Comparison of ENCODE assay signal across 1 cellular context in genomic region chr6:26336355-26337198, GRCh38.
TF ChIP-seq lines count a peak whose summit lies in the region.

No MANE protein-coding gene starts in this region.

TF ChIP-seq in HEK293, 187 proteins besides CTCF, POLR2A, EP300 and RAD21 (continued from another document and continues in another):
- TF ChIP-seq ZNF398 (tag by site-specific recombination; IDR thresholded peaks at IDR 0.05) (no peak), ZNF580 (tag by site-specific recombination; IDR thresholded peaks at IDR 0.05) (no peak), ZSCAN5A (tag by site-specific recombination; IDR thresholded peaks at IDR 0.05) (no peak), ZNF76 (tag by site-specific recombination; IDR thresholded peaks at IDR 0.05; ENCODE audit: borderline replicate concordance, low read depth) (no peak), ZNF2 (tag by site-specific recombination; IDR thresholded peaks at IDR 0.05) (no peak), ZNF366 (tag by site-specific recombination; conservative IDR thresholded peaks at IDR 0.05) (0 out of 2 replicates have a peak, but pooled peaks have one; percentile 13), MYNN (tag by site-specific recombination; IDR thresholded peaks at IDR 0.05; ENCODE audit: borderline replicate concordance) (no peak), ZNF677 (tag by site-specific recombination; IDR thresholded peaks at IDR 0.05) (no peak), ZNF785 (tag by site-specific recombination; IDR thresholded peaks at IDR 0.05) (no peak), RBAK (tag by site-specific recombination; IDR thresholded peaks at IDR 0.05) (no peak), KLF9 (tag by site-specific recombination; IDR thresholded peaks at IDR 0.05; ENCODE audit: low read depth) (peak; percentile 74; the same call in 1 of the 2 replicates), BCL11B (tag by site-specific recombination; IDR thresholded peaks at IDR 0.05; ENCODE audit: low read depth) (no peak), ZNF169 (tag by site-specific recombination; IDR thresholded peaks at IDR 0.05) (no peak), ZFP69B (tag by site-specific recombination; IDR thresholded peaks at IDR 0.05) (no peak), ZNF623 (tag by site-specific recombination; IDR thresholded peaks at IDR 0.05) (no peak), ZNF530 (tag by site-specific recombination; IDR thresholded peaks at IDR 0.05; ENCODE audit: low read depth) (no peak), ZNF16 (tag by site-specific recombination; IDR thresholded peaks at IDR 0.05; ENCODE audit: low read depth) (no peak), INSM2 (tag by site-specific recombination; IDR thresholded peaks at IDR 0.05) (no peak), ZNF473 (tag by site-specific recombination; IDR thresholded peaks at IDR 0.05) (no peak), SP7 (tag by site-specific recombination; IDR thresholded peaks at IDR 0.05) (0 out of 2 replicates have a peak, but pooled peaks have one; percentile 19), ZBTB20 (tag by site-specific recombination; IDR thresholded peaks at IDR 0.05) (no peak), REST (tag by site-specific recombination; IDR thresholded peaks at IDR 0.05) (no peak), ZNF404 (tag by site-specific recombination; IDR thresholded peaks at IDR 0.05) (no peak), ZBTB26 (tag by site-specific recombination; optimal IDR thresholded peaks at IDR 0.05) (no peak), ZBTB48 (tag by site-specific recombination; IDR thresholded peaks at IDR 0.05) (0 out of 2 replicates have a peak, but pooled peaks have one; percentile 19), ZNF791 (tag by site-specific recombination; IDR thresholded peaks at IDR 0.05) (no peak), ZNF639 (tag by site-specific recombination; IDR thresholded peaks at IDR 0.05) (no peak), ZEB2 (tag by site-specific recombination; IDR thresholded peaks at IDR 0.05) (no peak), SCRT1 (tag by site-specific recombination; IDR thresholded peaks at IDR 0.05; ENCODE audit: borderline replicate concordance) (no peak), WT1 (tag by site-specific recombination; IDR thresholded peaks at IDR 0.05) (no peak), YY2 (tag by site-specific recombination; IDR thresholded peaks at IDR 0.05) (no peak), EGR2 (tag by site-specific recombination; IDR thresholded peaks at IDR 0.05; ENCODE audit: low read depth) (no peak), ZNF571 (tag by site-specific recombination; IDR thresholded peaks at IDR 0.05) (no peak), ZNF138 (tag by site-specific recombination; IDR thresholded peaks at IDR 0.05; ENCODE audit: borderline replicate concordance) (no peak), ZNF830 (tag by site-specific recombination; IDR thresholded peaks at IDR 0.05; ENCODE audit: low read depth) (no peak), ZNF223 (tag by site-specific recombination; IDR thresholded peaks at IDR 0.05) (no peak), ZBTB6 (tag by site-specific recombination; IDR thresholded peaks at IDR 0.05) (no peak), ZNF670 (tag by site-specific recombination; IDR thresholded peaks at IDR 0.05; ENCODE audit: low read depth) (no peak), ZFP41 (tag by site-specific recombination; IDR thresholded peaks at IDR 0.05; ENCODE audit: borderline replicate concordance) (no peak), SALL2 (tag by site-specific recombination; IDR thresholded peaks at IDR 0.05; ENCODE audit: borderline replicate concordance) (no peak), BCL6B (tag by site-specific recombination; IDR thresholded peaks at IDR 0.05) (no peak), ZNF449 (tag by site-specific recombination; IDR thresholded peaks at IDR 0.05) (no peak), PBX3 (CRISPR knock-in tag; IDR thresholded peaks at IDR 0.05) (no peak), ZIC2 (tag by site-specific recombination; IDR thresholded peaks at IDR 0.05) (no peak)
